In genomic region chr4:139887378-139887801, GRCh38 we compare ENCODE assay signal across 12 cellular contexts.
DNase-seq lines count a peak whose midpoint lies in the region; ATAC-seq and TF ChIP-seq lines count a peak whose summit lies in the region.
"Had no signal": no experiment of that assay in that cellular context is flagged by ENCODE, and none has a peak within 500 bp of the region (broad histone marks: within the 10 kb centered on the region; RNA-seq: fewer than 3 reads in every experiment).

No MANE protein-coding gene starts in this region.

- peak overlapping the region; percentile 25 for H3K4me3 ChIP-seq in RWPE2 (ENCODE audit: severe bottlenecking)
- peak overlapping the region; percentile 25 for H3K4me3 ChIP-seq in fibroblast of villous mesenchyme (ENCODE audit: low read depth, low read length)
- peak overlapping the region; percentile 6 for H3K4me3 ChIP-seq in rectal smooth muscle tissue (ENCODE audit: low read length)

- no peak overlapping the region for H3K4me3 Mint-ChIP-seq in effector memory CD8-positive, alpha-beta T cell
- H3K4me3 Mint-ChIP-seq: activated naive CD4-positive, alpha-beta T cell treated with anti-CD3 and anti-CD28 coated beads for 36 hours; naive thymus-derived CD4-positive, alpha-beta T cell had no signal

- TF ChIP-seq CTCF in RWPE2 (IDR thresholded peaks at IDR 0.05; ENCODE audit: poor library complexity, severe bottlenecking) (no peak), fibroblast of villous mesenchyme (IDR thresholded peaks at IDR 0.05; ENCODE audit: insufficient read depth, low read depth, low read length) (no peak)

- H3K36me3 Mint-ChIP-seq in effector memory CD8-positive, alpha-beta T cell (ENCODE audit: insufficient read depth): peaks cover 7% of the 10 kb centered on the region

- peaks cover 10 to 12% of the 10 kb centered on the region in 2 donors for H3K27me3 Mint-ChIP-seq in effector memory CD8-positive, alpha-beta T cell

- H3K9me3 ChIP-seq in RWPE2 (ENCODE audit: severe bottlenecking): no peaks in the 10 kb centered on the region

- H3K27me3 ChIP-seq in RWPE2 (ENCODE audit: insufficient read depth, poor library complexity, severe bottlenecking): no peaks in the 10 kb centered on the region
- no peaks in the 10 kb centered on the region for H3K27me3 ChIP-seq in rectal smooth muscle tissue (ENCODE audit: control insufficient read depth, insufficient read depth, low read length)

- no peak overlapping the region for H3K27ac Mint-ChIP-seq in effector memory CD8-positive, alpha-beta T cell
- H3K27ac Mint-ChIP-seq: activated naive CD4-positive, alpha-beta T cell treated with anti-CD3 and anti-CD28 coated beads for 36 hours; naive thymus-derived CD4-positive, alpha-beta T cell had no signal

- H3K9me3 Mint-ChIP-seq in effector memory CD8-positive, alpha-beta T cell: peaks cover 0 to 11% of the 10 kb centered on the region in 2 donors

- in situ Hi-C loops in G401 (cut with HindIII; ENCODE audit: low sequenced_read_pairs): no loop called here

- H3K9ac ChIP-seq in rectal smooth muscle tissue (ENCODE audit: low read length): no peak overlapping the region

- H3K36me3 ChIP-seq in RWPE2 (ENCODE audit: low read depth) (no peaks in the 10 kb centered on the region), rectal smooth muscle tissue (ENCODE audit: control insufficient read depth, insufficient read depth, low read length) (no peaks in the 10 kb centered on the region)

- H3K4me1 ChIP-seq in RWPE2 (ENCODE audit: insufficient read depth, poor library complexity, severe bottlenecking) (peaks cover 48% of the 10 kb centered on the region), rectal smooth muscle tissue (ENCODE audit: control insufficient read depth, insufficient read depth, low read length) (peaks cover 5% of the 10 kb centered on the region)

- DNase-seq in G401 (ENCODE audit: low spot score) (peak; percentile 43), RWPE2 (ENCODE audit: low spot score) (no peak), fibroblast of villous mesenchyme (ENCODE audit: low read depth) (peak; percentile 14), mucosa of gallbladder (ENCODE audit: low spot score) (no peak), CD1c-positive myeloid dendritic cell (ENCODE audit: extremely low spot score) (no peak)
- no peak for DNase-seq in effector memory CD8-positive, alpha-beta T cell
- DNase-seq: activated naive CD4-positive, alpha-beta T cell treated with anti-CD3 and anti-CD28 coated beads for 36 hours; Calu3; naive thymus-derived CD4-positive, alpha-beta T cell; NCI-H524 had no signal

- H3K27ac ChIP-seq in RWPE2 (ENCODE audit: poor library complexity, severe bottlenecking) (peak overlapping the region; percentile 87), rectal smooth muscle tissue (ENCODE audit: low read depth, low read length) (no peak overlapping the region)

- H3K4me1 Mint-ChIP-seq in effector memory CD8-positive, alpha-beta T cell (ENCODE audit: low read depth in 2 of 2): no peaks in the 10 kb centered on the region

- ATAC-seq in RWPE2 (ENCODE audit: low read depth) (peak; percentile 11; the same call in 2 of the 3 replicates), HG03025 (IDR thresholded peaks at IDR 0.05; ENCODE audit: low FRiP score, unreplicated experiment) (no peak)
- ATAC-seq in effector memory CD8-positive, alpha-beta T cell (replicated peaks): no peak
- ATAC-seq: naive thymus-derived CD4-positive, alpha-beta T cell had no signal

Comparison
In these comparisons a context has a peak if more than half of its experiments do, and no peak if none do; other contexts are left out.
1. DNase-seq: peak in G401 (single experiment) and fibroblast of villous mesenchyme (single experiment); none in RWPE2 (single experiment), mucosa of gallbladder (single experiment), effector memory CD8-positive, alpha-beta T cell (0 of 3) and CD1c-positive myeloid dendritic cell (single experiment).
2. Peak in every context shown above with its lines, with median percentiles within 50 percentile points of each other: H3K4me3 ChIP-seq.